In the genomic region with DNA sequence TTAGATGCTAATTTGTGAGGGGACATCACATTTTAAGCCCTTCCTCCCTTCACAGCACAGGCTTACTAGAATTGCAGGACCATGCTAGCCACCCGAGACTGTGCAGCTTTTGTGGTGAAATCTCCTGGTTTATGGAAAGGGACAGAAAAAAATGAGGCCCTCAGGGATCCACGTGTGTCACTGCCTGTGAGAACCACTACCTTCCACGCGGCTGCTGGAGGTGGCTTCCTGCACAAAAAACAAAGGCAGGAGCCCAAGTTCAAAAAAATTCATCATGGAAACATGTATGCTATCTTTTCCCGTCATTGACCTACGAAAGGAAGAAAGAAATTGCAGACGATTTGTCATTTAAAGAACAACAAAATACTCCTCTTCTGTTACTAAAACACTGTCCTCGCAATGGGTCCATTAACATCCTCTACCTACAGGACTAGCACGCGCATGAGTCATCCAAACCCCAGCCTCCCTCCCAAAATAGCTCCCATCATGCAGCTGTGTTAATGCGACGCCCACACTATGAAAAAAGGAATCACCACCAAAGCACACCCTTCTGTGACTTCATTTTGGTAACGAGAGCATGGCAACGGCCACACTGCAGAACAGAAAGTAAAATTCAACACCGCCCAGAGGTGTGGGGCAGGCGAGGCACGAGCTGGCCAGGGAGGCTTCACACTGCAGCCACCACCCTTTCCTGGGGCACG, we compare ENCODE assay signal across 8 cellular contexts. TPM values are rescaled to one million over a fixed set of nuclear protein-coding genes. Genes with fewer than 3 reads are reported as not detected.
DNase-seq lines count a peak whose midpoint lies in the region; ATAC-seq and TF ChIP-seq lines count a peak whose summit lies in the region.

No MANE protein-coding gene starts in this region.

- H3K36me3 ChIP-seq in GM06990 (ENCODE audit: control insufficient read depth, insufficient read depth, low read length) (no peaks in the 10 kb centered on the region), mesendoderm (ENCODE audit: control insufficient read depth, insufficient read depth, low read length) (no peaks in the 10 kb centered on the region)

- H2AK5ac ChIP-seq in mesendoderm (ENCODE audit: low read length), result no peak overlapping the region

- no peaks in the 10 kb centered on the region for H3K36me3 Mint-ChIP-seq in activated T-helper 1 cell treated with anti-CD3 and anti-CD28 coated beads, Interleukin-12 subunit alpha, Interleukin-12 subunit beta, Interleukin-2, Interleukin-4 antibody, amounts not matched to agents 30 ng/mL and 10 ng/mL and 1 ng/mL, durations not matched to agents 14 hours and 24 hours and 36 hours (ENCODE audit: low read depth)

- no peaks in the 10 kb centered on the region for H3K9me3 Mint-ChIP-seq in activated T-helper 1 cell treated with anti-CD3 and anti-CD28 coated beads, Interleukin-12 subunit alpha, Interleukin-12 subunit beta, Interleukin-2, Interleukin-4 antibody, amounts not matched to agents 30 ng/mL and 10 ng/mL and 1 ng/mL, durations not matched to agents 14 hours and 24 hours and 36 hours

- no peak overlapping the region for H4K8ac ChIP-seq in mesendoderm (ENCODE audit: low read depth, low read length)

- peaks cover 26% of the 10 kb centered on the region for H3K4me1 Mint-ChIP-seq in activated T-helper 1 cell treated with anti-CD3 and anti-CD28 coated beads, Interleukin-12 subunit alpha, Interleukin-12 subunit beta, Interleukin-2, Interleukin-4 antibody, amounts not matched to agents 30 ng/mL and 10 ng/mL and 1 ng/mL, durations not matched to agents 14 hours and 24 hours and 36 hours (ENCODE audit: low read depth)

- H3K56ac ChIP-seq in mesendoderm (ENCODE audit: low read length), result peak overlapping the region; percentile 20

- peak; percentile 24 for DNase-seq in GM06990 (ENCODE audit: extremely low read depth, insufficient read length)
- DNase-seq in NAMALWA (ENCODE audit: low spot score), result peak; percentile 19
- peak; percentile 39 for DNase-seq in activated T-helper 1 cell treated with anti-CD3 and anti-CD28 coated beads, Interleukin-12 subunit alpha, Interleukin-12 subunit beta, Interleukin-2, Interleukin-4 antibody, amounts not matched to agents 30 ng/mL and 10 ng/mL and 1 ng/mL, durations not matched to agents 14 hours and 24 hours and 36 hours (ENCODE audit: low spot score)
- DNase-seq in mesendoderm, result no peak
- peak; percentile 79 for DNase-seq in stimulated activated naive CD4-positive, alpha-beta T cell treated with Interleukin-2 at 50 U/mL for 16 hours (lab: John Stamatoyannopoulos, UW)
- no peak for DNase-seq in NCI-H2029 treated with DMSO at 0.1 percent for 48 hours (lab: John Stamatoyannopoulos, UW)
- no peak for DNase-seq in kidney glomerular epithelial cell (lab: John Stamatoyannopoulos, UW)

- H3K9ac ChIP-seq in mesendoderm (ENCODE audit: low read length), result no peak overlapping the region

- H3K18ac ChIP-seq in mesendoderm (ENCODE audit: low read length), result peak overlapping the region; percentile 43

- no CpG with 5 or more reads among the region's 18 CpGs for WGBS in mesendoderm (ENCODE audit: extremely low coverage, insufficient coverage, low lambda C conversion rate)

- peak overlapping the region; percentile 86 for H3K27ac Mint-ChIP-seq in activated T-helper 1 cell treated with anti-CD3 and anti-CD28 coated beads, Interleukin-12 subunit alpha, Interleukin-12 subunit beta, Interleukin-2, Interleukin-4 antibody, amounts not matched to agents 30 ng/mL and 10 ng/mL and 1 ng/mL, durations not matched to agents 14 hours and 24 hours and 36 hours

- H2BK120ac ChIP-seq in mesendoderm (ENCODE audit: low read depth, low read length), result peak overlapping the region; percentile 45

- no peak overlapping the region for H3K4me2 ChIP-seq in mesendoderm (ENCODE audit: low read length)

- no peak overlapping the region for H2BK15ac ChIP-seq in mesendoderm (replicated peaks; ENCODE audit: low read depth)

- H3K4me3 ChIP-seq in GM06990 (replicated peaks; ENCODE audit: low read depth, low read length), result no peak overlapping the region
- no peak overlapping the region for H3K4me3 ChIP-seq in mesendoderm (ENCODE audit: low read length)

- no peaks in the 10 kb centered on the region for H3K79me1 ChIP-seq in mesendoderm (ENCODE audit: low read length)

- no peak overlapping the region for H3K23ac ChIP-seq in mesendoderm (ENCODE audit: low read length)

- peak; percentile 90 for ATAC-seq in GM21786 (IDR thresholded peaks at IDR 0.05; ENCODE audit: unreplicated experiment)

- no peaks in the 10 kb centered on the region for H3K27me3 ChIP-seq in GM06990 (replicated peaks; ENCODE audit: control insufficient read depth, insufficient read depth, low read length)
- no peaks in the 10 kb centered on the region for H3K27me3 ChIP-seq in mesendoderm (ENCODE audit: insufficient read depth, low read length, poor library complexity)

- H3K27me3 Mint-ChIP-seq in activated T-helper 1 cell treated with anti-CD3 and anti-CD28 coated beads, Interleukin-12 subunit alpha, Interleukin-12 subunit beta, Interleukin-2, Interleukin-4 antibody, amounts not matched to agents 30 ng/mL and 10 ng/mL and 1 ng/mL, durations not matched to agents 14 hours and 24 hours and 36 hours (ENCODE audit: insufficient read depth), result peaks cover 5% of the 10 kb centered on the region

- TF ChIP-seq CTCF in GM06990 (IDR thresholded peaks at IDR 0.05; ENCODE audit: insufficient read depth, low read length, poor library complexity, severe bottlenecking), result no peak

- peak overlapping the region; percentile 26 for H3K27ac ChIP-seq in mesendoderm (ENCODE audit: low read depth, low read length)

- H4K5ac ChIP-seq in mesendoderm (ENCODE audit: low read length), result no peak overlapping the region

- intact Hi-C loops in activated T-helper 1 cell treated with anti-CD3 and anti-CD28 coated beads, Interleukin-12 subunit alpha, Interleukin-12 subunit beta, Interleukin-2, Interleukin-4 antibody, amounts not matched to agents 30 ng/mL and 10 ng/mL and 1 ng/mL, durations not matched to agents 14 hours and 24 hours and 36 hours (cut with micrococcal nuclease), result loop anchor here (1.0 to 5.0 kb wide), 4 partner anchors 52 to 412 kb away; a partner anchor contains a TSS

- no peak overlapping the region for H3K4ac ChIP-seq in mesendoderm (ENCODE audit: low read depth, low read length)

- H3K79me2 ChIP-seq in mesendoderm (ENCODE audit: control insufficient read depth, insufficient read depth, low read length), result no peaks in the 10 kb centered on the region

- H3K4me3 Mint-ChIP-seq in activated T-helper 1 cell treated with anti-CD3 and anti-CD28 coated beads, Interleukin-12 subunit alpha, Interleukin-12 subunit beta, Interleukin-2, Interleukin-4 antibody, amounts not matched to agents 30 ng/mL and 10 ng/mL and 1 ng/mL, durations not matched to agents 14 hours and 24 hours and 36 hours, result peak overlapping the region; percentile 72

- H2BK5ac ChIP-seq in mesendoderm (ENCODE audit: low read length), result no peak overlapping the region

- peaks cover 8% of the 10 kb centered on the region for H3K4me1 ChIP-seq in mesendoderm (ENCODE audit: control insufficient read depth, low read depth, low read length)

RNA-seq across cellular contexts. Expression of a gene that starts 45.7 kb away (rescaled TPM):
- total RNA-seq in activated T-helper 1 cell treated with anti-CD3 and anti-CD28 coated beads, Interleukin-12 subunit alpha, Interleukin-12 subunit beta, Interleukin-2, Interleukin-4 antibody, amounts not matched to agents 30 ng/mL and 10 ng/mL and 1 ng/mL, durations not matched to agents 14 hours and 24 hours and 36 hours, result 0.29 and 0.42 TPM in 2 replicates
- polyA plus RNA-seq in mesendoderm (2013, experiment 1 of 2), result 0.32 TPM
- 0.28 TPM for polyA plus RNA-seq in mesendoderm (2013, experiment 2 of 2)

Comparison
In these comparisons a context has a peak if more than half of its experiments do, and no peak if none do; other contexts are left out.
1. DNase-seq: peak in GM06990 (single experiment), NAMALWA (single experiment), activated T-helper 1 cell treated with anti-CD3 and anti-CD28 coated beads, Interleukin-12 subunit alpha, Interleukin-12 subunit beta, Interleukin-2, Interleukin-4 antibody, amounts not matched to agents 30 ng/mL and 10 ng/mL and 1 ng/mL, durations not matched to agents 14 hours and 24 hours and 36 hours (single experiment) and stimulated activated naive CD4-positive, alpha-beta T cell treated with Interleukin-2 at 50 U/mL for 16 hours (single experiment); none in mesendoderm (single experiment), NCI-H2029 treated with DMSO at 0.1 percent for 48 hours (single experiment) and kidney glomerular epithelial cell (single experiment).